In the genomic region with DNA sequence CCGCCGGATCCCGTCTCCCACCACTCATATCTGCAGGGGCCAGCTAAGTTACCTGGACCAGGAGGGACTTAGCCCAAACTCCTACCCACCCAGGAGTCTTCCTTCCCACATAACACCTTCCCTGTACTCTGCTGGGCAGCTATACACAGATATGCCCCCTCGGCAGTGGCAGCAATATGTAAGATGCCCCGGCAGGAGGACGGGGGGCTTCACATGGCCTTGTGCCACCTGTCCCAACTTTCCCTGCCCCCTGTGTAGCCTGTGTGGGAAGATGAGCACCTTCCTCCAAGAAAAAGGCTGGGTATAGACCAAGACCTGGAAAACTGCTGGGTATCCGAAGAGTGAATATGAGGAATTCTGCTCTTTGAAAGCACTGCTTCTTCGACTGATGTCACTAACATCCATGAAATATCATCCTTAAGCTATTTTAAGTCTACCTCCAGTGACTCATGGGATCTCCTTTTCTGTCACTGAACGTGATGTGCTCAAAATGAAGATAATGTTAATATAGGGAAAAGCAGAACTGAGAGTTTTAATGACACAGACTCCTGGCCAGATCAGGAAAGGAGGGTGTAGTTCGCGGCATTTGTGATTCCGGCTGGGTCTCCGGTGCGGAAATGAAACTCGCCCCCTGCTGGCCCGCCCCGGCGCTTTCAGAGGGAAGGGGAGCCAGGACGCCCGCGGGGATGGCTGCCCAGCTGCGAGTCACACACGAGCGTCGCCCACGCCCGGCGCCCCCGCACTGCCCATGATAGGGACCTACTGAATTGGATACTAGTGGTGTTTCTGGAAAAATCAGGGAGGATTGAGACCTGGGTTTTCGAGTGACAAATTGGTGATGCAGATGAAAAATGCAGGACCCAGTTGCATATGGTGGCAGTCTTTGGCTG, we compare ENCODE assay signal across 1 cellular context.
TF ChIP-seq lines count a peak whose summit lies in the region.

No MANE protein-coding gene starts in this region.

TF ChIP-seq in GM12878, 131 proteins besides CTCF, POLR2A, EP300 and RAD21 (continued from another document and continues in another):
- TF ChIP-seq PAX5 (IDR thresholded peaks at IDR 0.05; ENCODE audit: borderline replicate concordance, low read depth, low read length) (peak; percentile 84), SUZ12 (IDR thresholded peaks at IDR 0.05; ENCODE audit: unreplicated experiment) (no peak), TBL1XR1 (IDR thresholded peaks at IDR 0.05; ENCODE audit: low read depth, low read length) (peak; percentile 93; the same call in 1 of the 2 replicates), RCOR1 (conservative IDR thresholded peaks at IDR 0.05; ENCODE audit: low read depth, low read length) (peak; percentile 83; the same call in 1 of the 2 replicates), BHLHE40 (IDR thresholded peaks at IDR 0.05; ENCODE audit: borderline replicate concordance in 1 of 2, low read depth in 2 of 2, low read length in 1 of 2) (peak; percentile 96 to 98), RFX5 (IDR thresholded peaks at IDR 0.05; ENCODE audit: low read depth, low read length) (no peak), BCL11A (IDR thresholded peaks at IDR 0.05; ENCODE audit: low read depth, low read length) (peak; percentile 81), POLR2AphosphoS5 (IDR thresholded peaks at IDR 0.05; ENCODE audit: low read length) (no peak), STAT3 (IDR thresholded peaks at IDR 0.05; ENCODE audit: low read depth, low read length) (no peak), FOXK2 (IDR thresholded peaks at IDR 0.05) (no peak), HCFC1 (IDR thresholded peaks at IDR 0.05; ENCODE audit: low read length) (no peak), IKZF2 (IDR thresholded peaks at IDR 0.05) (peak; percentile 96 to 98), PML (IDR thresholded peaks at IDR 0.05; ENCODE audit: low read length) (peak; percentile 31; the same call in 1 of the 2 replicates), SP1 (IDR thresholded peaks at IDR 0.05; ENCODE audit: low read depth, low read length) (peak; percentile 42), MXI1 (IDR thresholded peaks at IDR 0.05; ENCODE audit: low read depth, low read length) (0 out of 2 replicates have a peak, but pooled peaks have one; percentile 28), FOXM1 (IDR thresholded peaks at IDR 0.05; ENCODE audit: low read depth, low read length) (peak; percentile 72; the same call in 1 of the 2 replicates), YY1 (IDR thresholded peaks at IDR 0.05; ENCODE audit: low read depth, low read length) (peak; percentile 85), NR2C2 (IDR thresholded peaks at IDR 0.05; ENCODE audit: borderline replicate concordance, control insufficient read depth, insufficient read length, low read depth) (no peak), CREM (IDR thresholded peaks at IDR 0.05; ENCODE audit: low read depth) (peak; percentile 88), NR2F1 (conservative IDR thresholded peaks at IDR 0.05) (peak; percentile 71; the same call in 1 of the 2 replicates), JUNB (IDR thresholded peaks at IDR 0.05) (peak; percentile 82), ASH2L (IDR thresholded peaks at IDR 0.05; ENCODE audit: borderline replicate concordance, low read depth) (no peak), TCF12 (IDR thresholded peaks at IDR 0.05; ENCODE audit: low read depth, low read length) (peak; percentile 77), RAD51 (IDR thresholded peaks at IDR 0.05) (no peak; the same call in 1 of the 2 replicates), TAF1 (IDR thresholded peaks at IDR 0.05; ENCODE audit: borderline replicate concordance, low read depth, low read length) (no peak), BRCA1 (IDR thresholded peaks at IDR 0.05; ENCODE audit: low read depth, low read length) (no peak), ZNF274 (IDR thresholded peaks at IDR 0.05; ENCODE audit: insufficient read depth, insufficient read length) (no peak), CREB1 (IDR thresholded peaks at IDR 0.05; ENCODE audit: low read depth) (peak; percentile 68), KLF5 (IDR thresholded peaks at IDR 0.05; ENCODE audit: partially characterized antibody) (no peak), SIN3A (IDR thresholded peaks at IDR 0.05; ENCODE audit: low read depth, low read length) (no peak), JUND (IDR thresholded peaks at IDR 0.05; ENCODE audit: low read depth, low read length) (0 out of 2 replicates have a peak, but pooled peaks have one; percentile 47)
- TF ChIP-seq, protein P1, sequence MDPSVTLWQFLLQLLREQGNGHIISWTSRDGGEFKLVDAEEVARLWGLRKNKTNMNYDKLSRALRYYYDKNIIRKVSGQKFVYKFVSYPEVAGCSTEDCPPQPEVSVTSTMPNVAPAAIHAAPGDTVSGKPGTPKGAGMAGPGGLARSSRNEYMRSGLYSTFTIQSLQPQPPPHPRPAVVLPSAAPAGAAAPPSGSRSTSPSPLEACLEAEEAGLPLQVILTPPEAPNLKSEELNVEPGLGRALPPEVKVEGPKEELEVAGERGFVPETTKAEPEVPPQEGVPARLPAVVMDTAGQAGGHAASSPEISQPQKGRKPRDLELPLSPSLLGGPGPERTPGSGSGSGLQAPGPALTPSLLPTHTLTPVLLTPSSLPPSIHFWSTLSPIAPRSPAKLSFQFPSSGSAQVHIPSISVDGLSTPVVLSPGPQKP (IDR thresholded peaks at IDR 0.05; ENCODE audit: low read depth, low read length), result peak; percentile 65; the same call in 1 of the 2 replicates
- TF ChIP-seq, protein P2, sequence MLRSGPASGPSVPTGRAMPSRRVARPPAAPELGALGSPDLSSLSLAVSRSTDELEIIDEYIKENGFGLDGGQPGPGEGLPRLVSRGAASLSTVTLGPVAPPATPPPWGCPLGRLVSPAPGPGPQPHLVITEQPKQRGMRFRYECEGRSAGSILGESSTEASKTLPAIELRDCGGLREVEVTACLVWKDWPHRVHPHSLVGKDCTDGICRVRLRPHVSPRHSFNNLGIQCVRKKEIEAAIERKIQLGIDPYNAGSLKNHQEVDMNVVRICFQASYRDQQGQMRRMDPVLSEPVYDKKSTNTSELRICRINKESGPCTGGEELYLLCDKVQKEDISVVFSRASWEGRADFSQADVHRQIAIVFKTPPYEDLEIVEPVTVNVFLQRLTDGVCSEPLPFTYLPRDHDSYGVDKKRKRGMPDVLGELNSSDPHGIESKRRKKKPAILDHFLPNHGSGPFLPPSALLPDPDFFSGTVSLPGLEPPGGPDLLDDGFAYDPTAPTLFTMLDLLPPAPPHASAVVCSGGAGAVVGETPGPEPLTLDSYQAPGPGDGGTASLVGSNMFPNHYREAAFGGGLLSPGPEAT (IDR thresholded peaks at IDR 0.05; ENCODE audit: low read depth), result peak; percentile 85
- TF ChIP-seq, protein P3, sequence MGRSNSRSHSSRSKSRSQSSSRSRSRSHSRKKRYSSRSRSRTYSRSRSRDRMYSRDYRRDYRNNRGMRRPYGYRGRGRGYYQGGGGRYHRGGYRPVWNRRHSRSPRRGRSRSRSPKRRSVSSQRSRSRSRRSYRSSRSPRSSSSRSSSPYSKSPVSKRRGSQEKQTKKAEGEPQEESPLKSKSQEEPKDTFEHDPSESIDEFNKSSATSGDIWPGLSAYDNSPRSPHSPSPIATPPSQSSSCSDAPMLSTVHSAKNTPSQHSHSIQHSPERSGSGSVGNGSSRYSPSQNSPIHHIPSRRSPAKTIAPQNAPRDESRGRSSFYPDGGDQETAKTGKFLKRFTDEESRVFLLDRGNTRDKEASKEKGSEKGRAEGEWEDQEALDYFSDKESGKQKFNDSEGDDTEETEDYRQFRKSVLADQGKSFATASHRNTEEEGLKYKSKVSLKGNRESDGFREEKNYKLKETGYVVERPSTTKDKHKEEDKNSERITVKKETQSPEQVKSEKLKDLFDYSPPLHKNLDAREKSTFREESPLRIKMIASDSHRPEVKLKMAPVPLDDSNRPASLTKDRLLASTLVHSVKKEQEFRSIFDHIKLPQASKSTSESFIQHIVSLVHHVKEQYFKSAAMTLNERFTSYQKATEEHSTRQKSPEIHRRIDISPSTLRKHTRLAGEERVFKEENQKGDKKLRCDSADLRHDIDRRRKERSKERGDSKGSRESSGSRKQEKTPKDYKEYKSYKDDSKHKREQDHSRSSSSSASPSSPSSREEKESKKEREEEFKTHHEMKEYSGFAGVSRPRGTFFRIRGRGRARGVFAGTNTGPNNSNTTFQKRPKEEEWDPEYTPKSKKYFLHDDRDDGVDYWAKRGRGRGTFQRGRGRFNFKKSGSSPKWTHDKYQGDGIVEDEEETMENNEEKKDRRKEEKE (IDR thresholded peaks at IDR 0.05), result no peak
- TF ChIP-seq, protein P4, sequence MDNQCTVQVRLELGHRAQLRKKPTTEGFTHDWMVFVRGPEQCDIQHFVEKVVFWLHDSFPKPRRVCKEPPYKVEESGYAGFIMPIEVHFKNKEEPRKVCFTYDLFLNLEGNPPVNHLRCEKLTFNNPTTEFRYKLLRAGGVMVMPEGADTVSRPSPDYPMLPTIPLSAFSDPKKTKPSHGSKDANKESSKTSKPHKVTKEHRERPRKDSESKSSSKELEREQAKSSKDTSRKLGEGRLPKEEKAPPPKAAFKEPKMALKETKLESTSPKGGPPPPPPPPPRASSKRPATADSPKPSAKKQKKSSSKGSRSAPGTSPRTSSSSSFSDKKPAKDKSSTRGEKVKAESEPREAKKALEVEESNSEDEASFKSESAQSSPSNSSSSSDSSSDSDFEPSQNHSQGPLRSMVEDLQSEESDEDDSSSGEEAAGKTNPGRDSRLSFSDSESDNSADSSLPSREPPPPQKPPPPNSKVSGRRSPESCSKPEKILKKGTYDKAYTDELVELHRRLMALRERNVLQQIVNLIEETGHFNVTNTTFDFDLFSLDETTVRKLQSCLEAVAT (IDR thresholded peaks at IDR 0.05), result no peak
- TF ChIP-seq, protein P5, sequence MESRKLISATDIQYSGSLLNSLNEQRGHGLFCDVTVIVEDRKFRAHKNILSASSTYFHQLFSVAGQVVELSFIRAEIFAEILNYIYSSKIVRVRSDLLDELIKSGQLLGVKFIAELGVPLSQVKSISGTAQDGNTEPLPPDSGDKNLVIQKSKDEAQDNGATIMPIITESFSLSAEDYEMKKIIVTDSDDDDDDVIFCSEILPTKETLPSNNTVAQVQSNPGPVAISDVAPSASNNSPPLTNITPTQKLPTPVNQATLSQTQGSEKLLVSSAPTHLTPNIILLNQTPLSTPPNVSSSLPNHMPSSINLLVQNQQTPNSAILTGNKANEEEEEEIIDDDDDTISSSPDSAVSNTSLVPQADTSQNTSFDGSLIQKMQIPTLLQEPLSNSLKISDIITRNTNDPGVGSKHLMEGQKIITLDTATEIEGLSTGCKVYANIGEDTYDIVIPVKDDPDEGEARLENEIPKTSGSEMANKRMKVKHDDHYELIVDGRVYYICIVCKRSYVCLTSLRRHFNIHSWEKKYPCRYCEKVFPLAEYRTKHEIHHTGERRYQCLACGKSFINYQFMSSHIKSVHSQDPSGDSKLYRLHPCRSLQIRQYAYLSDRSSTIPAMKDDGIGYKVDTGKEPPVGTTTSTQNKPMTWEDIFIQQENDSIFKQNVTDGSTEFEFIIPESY (IDR thresholded peaks at IDR 0.05), result no peak
- TF ChIP-seq, protein P6, sequence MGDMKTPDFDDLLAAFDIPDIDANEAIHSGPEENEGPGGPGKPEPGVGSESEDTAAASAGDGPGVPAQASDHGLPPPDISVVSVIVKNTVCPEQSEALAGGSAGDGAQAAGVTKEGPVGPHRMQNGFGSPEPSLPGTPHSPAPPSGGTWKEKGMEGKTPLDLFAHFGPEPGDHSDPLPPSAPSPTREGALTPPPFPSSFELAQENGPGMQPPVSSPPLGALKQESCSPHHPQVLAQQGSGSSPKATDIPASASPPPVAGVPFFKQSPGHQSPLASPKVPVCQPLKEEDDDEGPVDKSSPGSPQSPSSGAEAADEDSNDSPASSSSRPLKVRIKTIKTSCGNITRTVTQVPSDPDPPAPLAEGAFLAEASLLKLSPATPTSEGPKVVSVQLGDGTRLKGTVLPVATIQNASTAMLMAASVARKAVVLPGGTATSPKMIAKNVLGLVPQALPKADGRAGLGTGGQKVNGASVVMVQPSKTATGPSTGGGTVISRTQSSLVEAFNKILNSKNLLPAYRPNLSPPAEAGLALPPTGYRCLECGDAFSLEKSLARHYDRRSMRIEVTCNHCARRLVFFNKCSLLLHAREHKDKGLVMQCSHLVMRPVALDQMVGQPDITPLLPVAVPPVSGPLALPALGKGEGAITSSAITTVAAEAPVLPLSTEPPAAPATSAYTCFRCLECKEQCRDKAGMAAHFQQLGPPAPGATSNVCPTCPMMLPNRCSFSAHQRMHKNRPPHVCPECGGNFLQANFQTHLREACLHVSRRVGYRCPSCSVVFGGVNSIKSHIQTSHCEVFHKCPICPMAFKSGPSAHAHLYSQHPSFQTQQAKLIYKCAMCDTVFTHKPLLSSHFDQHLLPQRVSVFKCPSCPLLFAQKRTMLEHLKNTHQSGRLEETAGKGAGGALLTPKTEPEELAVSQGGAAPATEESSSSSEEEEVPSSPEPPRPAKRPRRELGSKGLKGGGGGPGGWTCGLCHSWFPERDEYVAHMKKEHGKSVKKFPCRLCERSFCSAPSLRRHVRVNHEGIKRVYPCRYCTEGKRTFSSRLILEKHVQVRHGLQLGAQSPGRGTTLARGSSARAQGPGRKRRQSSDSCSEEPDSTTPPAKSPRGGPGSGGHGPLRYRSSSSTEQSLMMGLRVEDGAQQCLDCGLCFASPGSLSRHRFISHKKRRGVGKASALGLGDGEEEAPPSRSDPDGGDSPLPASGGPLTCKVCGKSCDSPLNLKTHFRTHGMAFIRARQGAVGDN (IDR thresholded peaks at IDR 0.05), result no peak
- TF ChIP-seq, protein P7, sequence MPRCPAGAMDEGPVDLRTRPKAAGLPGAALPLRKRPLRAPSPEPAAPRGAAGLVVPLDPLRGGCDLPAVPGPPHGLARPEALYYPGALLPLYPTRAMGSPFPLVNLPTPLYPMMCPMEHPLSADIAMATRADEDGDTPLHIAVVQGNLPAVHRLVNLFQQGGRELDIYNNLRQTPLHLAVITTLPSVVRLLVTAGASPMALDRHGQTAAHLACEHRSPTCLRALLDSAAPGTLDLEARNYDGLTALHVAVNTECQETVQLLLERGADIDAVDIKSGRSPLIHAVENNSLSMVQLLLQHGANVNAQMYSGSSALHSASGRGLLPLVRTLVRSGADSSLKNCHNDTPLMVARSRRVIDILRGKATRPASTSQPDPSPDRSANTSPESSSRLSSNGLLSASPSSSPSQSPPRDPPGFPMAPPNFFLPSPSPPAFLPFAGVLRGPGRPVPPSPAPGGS (IDR thresholded peaks at IDR 0.05; ENCODE audit: borderline replicate concordance, insufficient read depth, low read depth, low read length, poor library complexity, severe bottlenecking), result no peak
- TF ChIP-seq, protein P8, sequence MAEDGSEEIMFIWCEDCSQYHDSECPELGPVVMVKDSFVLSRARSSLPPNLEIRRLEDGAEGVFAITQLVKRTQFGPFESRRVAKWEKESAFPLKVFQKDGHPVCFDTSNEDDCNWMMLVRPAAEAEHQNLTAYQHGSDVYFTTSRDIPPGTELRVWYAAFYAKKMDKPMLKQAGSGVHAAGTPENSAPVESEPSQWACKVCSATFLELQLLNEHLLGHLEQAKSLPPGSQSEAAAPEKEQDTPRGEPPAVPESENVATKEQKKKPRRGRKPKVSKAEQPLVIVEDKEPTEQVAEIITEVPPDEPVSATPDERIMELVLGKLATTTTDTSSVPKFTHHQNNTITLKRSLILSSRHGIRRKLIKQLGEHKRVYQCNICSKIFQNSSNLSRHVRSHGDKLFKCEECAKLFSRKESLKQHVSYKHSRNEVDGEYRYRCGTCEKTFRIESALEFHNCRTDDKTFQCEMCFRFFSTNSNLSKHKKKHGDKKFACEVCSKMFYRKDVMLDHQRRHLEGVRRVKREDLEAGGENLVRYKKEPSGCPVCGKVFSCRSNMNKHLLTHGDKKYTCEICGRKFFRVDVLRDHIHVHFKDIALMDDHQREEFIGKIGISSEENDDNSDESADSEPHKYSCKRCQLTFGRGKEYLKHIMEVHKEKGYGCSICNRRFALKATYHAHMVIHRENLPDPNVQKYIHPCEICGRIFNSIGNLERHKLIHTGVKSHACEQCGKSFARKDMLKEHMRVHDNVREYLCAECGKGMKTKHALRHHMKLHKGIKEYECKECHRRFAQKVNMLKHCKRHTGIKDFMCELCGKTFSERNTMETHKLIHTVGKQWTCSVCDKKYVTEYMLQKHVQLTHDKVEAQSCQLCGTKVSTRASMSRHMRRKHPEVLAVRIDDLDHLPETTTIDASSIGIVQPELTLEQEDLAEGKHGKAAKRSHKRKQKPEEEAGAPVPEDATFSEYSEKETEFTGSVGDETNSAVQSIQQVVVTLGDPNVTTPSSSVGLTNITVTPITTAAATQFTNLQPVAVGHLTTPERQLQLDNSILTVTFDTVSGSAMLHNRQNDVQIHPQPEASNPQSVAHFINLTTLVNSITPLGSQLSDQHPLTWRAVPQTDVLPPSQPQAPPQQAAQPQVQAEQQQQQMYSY (CRISPR knock-in tag; IDR thresholded peaks at IDR 0.05), result no peak
